ENCODE assay signal across 8 cellular contexts in genomic region chr12:118034429-118035193, GRCh38. TPM values are rescaled to one million over a fixed set of nuclear protein-coding genes. Genes with fewer than 3 reads are reported as not detected.
DNase-seq lines count a peak whose midpoint lies in the region; ATAC-seq and TF ChIP-seq lines count a peak whose summit lies in the region.

No MANE protein-coding gene starts in this region.

- no TSS peak for BruUV-seq in mammary epithelial cell (replicated peaks; lab: Mats Ljungman, UMichigan)

- peaks cover 59% of the 10 kb centered on the region for H3K36me3 Mint-ChIP-seq in T-helper 1 cell treated with Interleukin-12 subunit alpha and Interleukin-12 subunit beta and Interleukin-4 antibody, amounts not matched to agents 30 μg/mL and 1 μg/mL, for 36 hours (ENCODE audit: low read depth)

- intact Hi-C loops in mammary epithelial cell (cut with micrococcal nuclease): loop anchor here (1.0 kb wide), 1 partner anchor 159 kb away; no protein-coding TSS in a partner anchor

- H3K27me3 ChIP-seq in mammary epithelial cell (ENCODE audit: insufficient read depth, low read length) (no peaks in the 10 kb centered on the region), liver (ENCODE audit: control insufficient read depth in 4 of 4, insufficient read depth in 4 of 4, low read length in 3 of 4) (no peaks in the 10 kb centered on the region)

- no peak overlapping the region for H3K27ac ChIP-seq in mammary epithelial cell (ENCODE audit: insufficient read depth, low read depth, low read length)
- no peak overlapping the region for H3K27ac ChIP-seq in liver (ENCODE audit: low read depth in 1 of 2, low read length in 2 of 2)

- H3K4me1 ChIP-seq in mammary epithelial cell (ENCODE audit: insufficient read depth, low read length): no peaks in the 10 kb centered on the region
- H3K4me1 ChIP-seq in liver (ENCODE audit: control insufficient read depth in 4 of 4, insufficient read depth in 4 of 4, low read length in 3 of 4): peaks cover 4 to 15% (median 9%) of the 10 kb centered on the region in 4 donors

- no peaks in the 10 kb centered on the region for H3K27me3 Mint-ChIP-seq in T-helper 1 cell treated with Interleukin-12 subunit alpha and Interleukin-12 subunit beta and Interleukin-4 antibody, amounts not matched to agents 30 μg/mL and 1 μg/mL, for 36 hours (ENCODE audit: low read depth)

- H3K36me3 ChIP-seq in mammary epithelial cell (ENCODE audit: insufficient read depth, low read length) (peaks cover 33% of the 10 kb centered on the region), liver (ENCODE audit: control insufficient read depth in 4 of 4, insufficient read depth in 3 of 4, low read depth in 1 of 4, low read length in 3 of 4) (peaks cover 10 to 64% (median 40%) of the 10 kb centered on the region in 4 donors)

- H2AFZ ChIP-seq in mammary epithelial cell (ENCODE audit: low read depth, low read length): no peak overlapping the region

- in situ Hi-C loops in mammary epithelial cell (cut with MboI; ENCODE audit: low sequenced_read_pairs in 2 of 2): loop anchor here in 1 of 2 donors (10.0 kb wide), 1 partner anchor 160 kb away; no protein-coding TSS in a partner anchor

- peaks cover 19% of the 10 kb centered on the region for H3K4me1 Mint-ChIP-seq in T-helper 1 cell treated with Interleukin-12 subunit alpha and Interleukin-12 subunit beta and Interleukin-4 antibody, amounts not matched to agents 30 μg/mL and 1 μg/mL, for 36 hours (ENCODE audit: low read depth)

- H3K4me2 ChIP-seq in mammary epithelial cell (ENCODE audit: insufficient read depth, low read depth, low read length): no peak overlapping the region

- H3K4me3 ChIP-seq in mammary epithelial cell (replicated peaks in 1 of 3; ENCODE audit: insufficient read depth in 1 of 3, low read depth in 2 of 3, low read length in 3 of 3) (no peak overlapping the region), liver (ENCODE audit: low read depth in 1 of 3, low read length in 3 of 3) (no peak overlapping the region)

- 90% methylated on average over 5 of the region's 5 CpGs for WGBS in mammary epithelial cell (ENCODE audit: low coverage, missing lambda C conversion rate)
- WGBS in liver: 93% methylated on average over 5 of the region's 5 CpGs

- H3K27ac Mint-ChIP-seq in T-helper 1 cell treated with Interleukin-12 subunit alpha and Interleukin-12 subunit beta and Interleukin-4 antibody, amounts not matched to agents 30 μg/mL and 1 μg/mL, for 36 hours: peak overlapping the region; percentile 70

- H3K9me3 ChIP-seq in mammary epithelial cell (replicated peaks; ENCODE audit: insufficient read depth, low read length) (no peaks in the 10 kb centered on the region), liver (ENCODE audit: control insufficient read depth in 4 of 4, low read length in 3 of 4) (no peaks in the 10 kb centered on the region)

- CTCF ChIA-PET in mammary epithelial cell (lab: Charles Lee; ENCODE audit: low non-redundant PET): interaction anchor here (0.6 to 1.0 kb wide), 2 partner anchors 160 to 1829 kb away, joined by 7 to 12 read pairs; no protein-coding TSS in a partner anchor

- no peak overlapping the region for H3K9ac ChIP-seq in mammary epithelial cell (ENCODE audit: insufficient read depth, low read length)
- no peak overlapping the region for H3K9ac ChIP-seq in liver (ENCODE audit: low read depth in 1 of 2, low read length in 2 of 2)

- no peak for ATAC-seq in GM21737 (IDR thresholded peaks at IDR 0.05; ENCODE audit: unreplicated experiment)
- ATAC-seq in HG03457 (IDR thresholded peaks at IDR 0.05; ENCODE audit: unreplicated experiment): no peak
- ATAC-seq in GM21381 (IDR thresholded peaks at IDR 0.05; ENCODE audit: unreplicated experiment): no peak

- H3K9me3 Mint-ChIP-seq in T-helper 1 cell treated with Interleukin-12 subunit alpha and Interleukin-12 subunit beta and Interleukin-4 antibody, amounts not matched to agents 30 μg/mL and 1 μg/mL, for 36 hours: no peaks in the 10 kb centered on the region

- DNase-seq in T-helper 1 cell: no peak
- peak; percentile 60 for DNase-seq in NCI-H460 (ENCODE audit: extremely low read depth, low read depth)
- DNase-seq in mammary epithelial cell: peak; percentile 43

- H3K4me3 Mint-ChIP-seq in T-helper 1 cell treated with Interleukin-12 subunit alpha and Interleukin-12 subunit beta and Interleukin-4 antibody, amounts not matched to agents 30 μg/mL and 1 μg/mL, for 36 hours: no peak overlapping the region

- TF ChIP-seq RAD21 in liver (IDR thresholded peaks at IDR 0.05): peak; percentile 75 to 78

- H3K79me2 ChIP-seq in mammary epithelial cell (ENCODE audit: insufficient read depth, low read length): no peaks in the 10 kb centered on the region

- TF ChIP-seq CTCF in mammary epithelial cell (conservative IDR thresholded peaks at IDR 0.05 in 1 of 2, IDR thresholded peaks at IDR 0.05 in 1 of 2; ENCODE audit: extremely low read depth in 1 of 2, insufficient read depth in 1 of 2, low read depth in 1 of 2, low read length in 2 of 2) (peak; percentile 40 to 52), liver (IDR thresholded peaks at IDR 0.05; ENCODE audit: low read depth, low read length, missing input control) (peak; percentile 48)

- dilution Hi-C loops in mammary epithelial cell (cut with HindIII; ENCODE audit: low sequenced_read_pairs): no loop called here

- no peaks in the 10 kb centered on the region for H4K20me1 ChIP-seq in mammary epithelial cell (ENCODE audit: insufficient read depth, low read length)

TF ChIP-seq in liver, 16 proteins besides CTCF, POLR2A, EP300 and RAD21:
- TF ChIP-seq EGR1 (IDR thresholded peaks at IDR 0.05; ENCODE audit: low read depth in 2 of 2) (no peak), MAX (IDR thresholded peaks at IDR 0.05) (no peak), JUND (IDR thresholded peaks at IDR 0.05) (no peak), HNF4G (IDR thresholded peaks at IDR 0.05) (no peak), NR2F2 (IDR thresholded peaks at IDR 0.05) (no peak), RXRA (IDR thresholded peaks at IDR 0.05) (no peak), HNF4A (conservative IDR thresholded peaks at IDR 0.05) (no peak), FOXA1 (IDR thresholded peaks at IDR 0.05) (no peak), GABPA (IDR thresholded peaks at IDR 0.05 in 1 of 2, conservative IDR thresholded peaks at IDR 0.05 in 1 of 2) (no peak), ATF3 (IDR thresholded peaks at IDR 0.05) (no peak), YY1 (IDR thresholded peaks at IDR 0.05) (no peak), TAF1 (conservative IDR thresholded peaks at IDR 0.05) (no peak), SP1 (IDR thresholded peaks at IDR 0.05) (no peak), FOXA2 (IDR thresholded peaks at IDR 0.05) (no peak)
- TF ChIP-seq, protein P1, sequence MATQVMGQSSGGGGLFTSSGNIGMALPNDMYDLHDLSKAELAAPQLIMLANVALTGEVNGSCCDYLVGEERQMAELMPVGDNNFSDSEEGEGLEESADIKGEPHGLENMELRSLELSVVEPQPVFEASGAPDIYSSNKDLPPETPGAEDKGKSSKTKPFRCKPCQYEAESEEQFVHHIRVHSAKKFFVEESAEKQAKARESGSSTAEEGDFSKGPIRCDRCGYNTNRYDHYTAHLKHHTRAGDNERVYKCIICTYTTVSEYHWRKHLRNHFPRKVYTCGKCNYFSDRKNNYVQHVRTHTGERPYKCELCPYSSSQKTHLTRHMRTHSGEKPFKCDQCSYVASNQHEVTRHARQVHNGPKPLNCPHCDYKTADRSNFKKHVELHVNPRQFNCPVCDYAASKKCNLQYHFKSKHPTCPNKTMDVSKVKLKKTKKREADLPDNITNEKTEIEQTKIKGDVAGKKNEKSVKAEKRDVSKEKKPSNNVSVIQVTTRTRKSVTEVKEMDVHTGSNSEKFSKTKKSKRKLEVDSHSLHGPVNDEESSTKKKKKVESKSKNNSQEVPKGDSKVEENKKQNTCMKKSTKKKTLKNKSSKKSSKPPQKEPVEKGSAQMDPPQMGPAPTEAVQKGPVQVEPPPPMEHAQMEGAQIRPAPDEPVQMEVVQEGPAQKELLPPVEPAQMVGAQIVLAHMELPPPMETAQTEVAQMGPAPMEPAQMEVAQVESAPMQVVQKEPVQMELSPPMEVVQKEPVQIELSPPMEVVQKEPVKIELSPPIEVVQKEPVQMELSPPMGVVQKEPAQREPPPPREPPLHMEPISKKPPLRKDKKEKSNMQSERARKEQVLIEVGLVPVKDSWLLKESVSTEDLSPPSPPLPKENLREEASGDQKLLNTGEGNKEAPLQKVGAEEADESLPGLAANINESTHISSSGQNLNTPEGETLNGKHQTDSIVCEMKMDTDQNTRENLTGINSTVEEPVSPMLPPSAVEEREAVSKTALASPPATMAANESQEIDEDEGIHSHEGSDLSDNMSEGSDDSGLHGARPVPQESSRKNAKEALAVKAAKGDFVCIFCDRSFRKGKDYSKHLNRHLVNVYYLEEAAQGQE (IDR thresholded peaks at IDR 0.05): no peak

RNA-seq across cellular contexts. Expression of gene RFC5, which starts 18.1 kb away (rescaled TPM):
- 39.8 and 40.7 TPM in 2 replicates for total RNA-seq in NCI-H460 (2014; rRNA removed; shearing (Covaris generic))
- 64.9 and 85.8 TPM in 2 replicates for polyA plus RNA-seq in NCI-H460 (2014; cell fraction: nucleus; rRNA removed)
- total RNA-seq in mammary epithelial cell: 10 to 100 TPM; 11.5 to 24.0 TPM
- polyA plus RNA-seq in mammary epithelial cell: 32.6 TPM
- polyA minus RNA-seq in mammary epithelial cell: 13.4 TPM
- total RNA-seq in liver: 10 to 100 TPM in 1 of 2 donors, 1 to 10 TPM in 1; 7.4 to 26.4 TPM
- 1 to 10 TPM; 5.4 to 6.0 TPM for polyA plus RNA-seq in liver

RNA-seq across cellular contexts. Expression of gene WSB2, which starts 26.4 kb away (rescaled TPM):
- total RNA-seq in NCI-H460 (2014; rRNA removed; shearing (Covaris generic)): 105 and 111 TPM in 2 replicates
- 52.6 and 55.7 TPM in 2 replicates for polyA plus RNA-seq in NCI-H460 (2014; cell fraction: nucleus; rRNA removed)
- total RNA-seq in mammary epithelial cell (100 to 1,000 TPM in 1 of 2 donors, 10 to 100 TPM in 1; 93.5 to 165 TPM), liver (10 to 100 TPM; 25.7 to 41.7 TPM)
- polyA plus RNA-seq in mammary epithelial cell (135 TPM), liver (10 to 100 TPM; 20.4 to 31.0 TPM)
- polyA minus RNA-seq in mammary epithelial cell: 347 TPM

Comparison
In these comparisons a context has a peak if more than half of its experiments do, and no peak if none do; other contexts are left out.
1. DNase-seq: peak in NCI-H460 (single experiment) and mammary epithelial cell (single experiment); none in T-helper 1 cell (0 of 5).